Comparison of ENCODE assay signal across 1 cellular context in genomic region chr7:47816647-47817046, GRCh38.
TF ChIP-seq lines count a peak whose summit lies in the region.

No MANE protein-coding gene starts in this region.

TF ChIP-seq in WTC11, 78 proteins besides CTCF, POLR2A, EP300 and RAD21 (continued from another document):
- no peak for TF ChIP-seq STAT6 (CRISPR knock-in tag; conservative IDR thresholded peaks at IDR 0.05; ENCODE audit: low read depth)
